ENCODE assay signal across 9 cellular contexts in genomic region chr12:111304642-111305071, GRCh38.
A peak's percentile ranks its signal among the peaks of the same experiment; 100 is the strongest.
DNase-seq lines count a peak whose midpoint lies in the region; TF ChIP-seq lines count a peak whose summit lies in the region.
"Had no signal": no experiment of that assay in that cellular context is flagged by ENCODE, and none has a peak within 500 bp of the region (broad histone marks: within the 10 kb centered on the region; RNA-seq: fewer than 3 reads in every experiment).

No MANE protein-coding gene starts in this region.

- CTCF ChIA-PET in RWPE1 (lab: Yijun Ruan, JAX) = interaction anchor here (0.8 to 1.0 kb wide), 2 partner anchors 369 to 411 kb away, joined by 3 read pairs; no protein-coding TSS in a partner anchor

- POLR2A ChIA-PET in RWPE1 (lab: Yijun Ruan, JAX; ENCODE audit: low non-redundant PET) = no interaction called here

- DNase-seq in NCI-H2227 (lab: John Stamatoyannopoulos, UW; ENCODE audit: unreplicated experiment) = peak; percentile 22
- DNase-seq in NCI-H2227 treated with DMSO at 0.1 percent for 48 hours (lab: John Stamatoyannopoulos, UW) = no peak
- DNase-seq in RWPE1 (ENCODE audit: low spot score) = no peak
- peak; percentile 73 for DNase-seq in ecto neural progenitor cell (ENCODE audit: low spot score)
- peak; percentile 50 to 63 for DNase-seq in stimulated activated CD4-positive, alpha-beta T cell treated with anti-CD3 and anti-CD28 coated beads, Interleukin-2, amount 100 ng/mL, for 24 hours
- no peak for DNase-seq in NCI-H345 treated with DMSO at 0.1 percent for 48 hours (lab: John Stamatoyannopoulos, UW; ENCODE audit: unreplicated experiment)
- DNase-seq in caudate nucleus (lab: John Stamatoyannopoulos, UW) = no peak
- no peak for DNase-seq in NCI-H510A (lab: John Stamatoyannopoulos, UW)

- H3K27ac ChIP-seq in RWPE1 = no peak overlapping the region
- no peak overlapping the region for H3K27ac ChIP-seq in caudate nucleus (ENCODE audit: low read depth, low read length)
- H3K27ac ChIP-seq: BLaER1 treated with 17β-estradiol and CSF1 and Interleukin-3, amounts not matched to agents 10 nM and 100 nM had no signal

- TF ChIP-seq CTCF in RWPE1 (conservative IDR thresholded peaks at IDR 0.05; ENCODE audit: low read depth) = peak; percentile 50

Comparison
In these comparisons a context has a peak if more than half of its experiments do, and no peak if none do; other contexts are left out.
1. DNase-seq: peak in NCI-H2227 (single experiment), ecto neural progenitor cell (single experiment) and stimulated activated CD4-positive, alpha-beta T cell treated with anti-CD3 and anti-CD28 coated beads, Interleukin-2, amount 100 ng/mL, for 24 hours (2 of 2); none in NCI-H2227 treated with DMSO at 0.1 percent for 48 hours (single experiment), RWPE1 (single experiment), NCI-H345 treated with DMSO at 0.1 percent for 48 hours (single experiment), caudate nucleus (0 of 61) and NCI-H510A (single experiment).